1 cellular context compared by ENCODE assay signal in the genomic region with DNA sequence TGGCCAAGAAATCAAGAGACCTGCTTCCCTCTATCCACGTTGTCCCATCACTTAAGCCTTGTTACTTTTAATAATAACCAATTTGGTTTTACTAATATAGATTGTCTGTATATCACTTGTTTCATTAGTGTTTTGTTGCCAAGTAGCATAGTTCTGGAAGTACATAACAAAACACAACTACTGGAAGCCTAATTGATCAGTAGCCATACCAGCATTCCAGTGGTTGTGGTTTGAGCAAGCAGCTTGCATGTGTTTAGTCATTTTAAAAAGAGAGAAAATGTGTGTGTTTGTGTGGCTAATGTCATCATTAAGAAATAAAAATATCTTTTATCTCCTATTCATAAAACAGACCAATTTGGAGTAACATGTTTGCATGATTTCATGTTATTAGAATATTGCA.
TF ChIP-seq lines count a peak whose summit lies in the region.

No MANE protein-coding gene starts in this region.

TF ChIP-seq in IMR-90, 13 proteins besides CTCF, POLR2A, EP300 and RAD21 (continued from another document):
- TF ChIP-seq, protein P1, sequence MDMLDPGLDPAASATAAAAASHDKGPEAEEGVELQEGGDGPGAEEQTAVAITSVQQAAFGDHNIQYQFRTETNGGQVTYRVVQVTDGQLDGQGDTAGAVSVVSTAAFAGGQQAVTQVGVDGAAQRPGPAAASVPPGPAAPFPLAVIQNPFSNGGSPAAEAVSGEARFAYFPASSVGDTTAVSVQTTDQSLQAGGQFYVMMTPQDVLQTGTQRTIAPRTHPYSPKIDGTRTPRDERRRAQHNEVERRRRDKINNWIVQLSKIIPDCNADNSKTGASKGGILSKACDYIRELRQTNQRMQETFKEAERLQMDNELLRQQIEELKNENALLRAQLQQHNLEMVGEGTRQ (IDR thresholded peaks at IDR 0.05; ENCODE audit: low read depth, low read length), result no peak
- no peak for TF ChIP-seq NFE2L2 (IDR thresholded peaks at IDR 0.05; ENCODE audit: low read depth, low read length)
- TF ChIP-seq MAFK (IDR thresholded peaks at IDR 0.05; ENCODE audit: low read depth, low read length), result no peak
- TF ChIP-seq FOS (IDR thresholded peaks at IDR 0.05; ENCODE audit: low read depth, low read length), result no peak
- no peak for TF ChIP-seq RFX5 (IDR thresholded peaks at IDR 0.05; ENCODE audit: low read depth, low read length)
- no peak for TF ChIP-seq CHD1 (IDR thresholded peaks at IDR 0.05; ENCODE audit: low read depth, low read length)
